Comparison of ENCODE assay signal across 9 cellular contexts in genomic region chr17:309361-309888, GRCh38. TPM values are rescaled to one million over a fixed set of nuclear protein-coding genes. Genes with fewer than 3 reads are reported as not detected.
DNase-seq lines count a peak whose midpoint lies in the region; ATAC-seq and TF ChIP-seq lines count a peak whose summit lies in the region.
"Had no signal": no experiment of that assay in that cellular context is flagged by ENCODE, and none has a peak within 500 bp of the region (broad histone marks: within the 10 kb centered on the region; RNA-seq: fewer than 3 reads in every experiment).

No MANE protein-coding gene starts in this region.

- no peak overlapping the region for H3K4me3 ChIP-seq in left ventricle myocardium inferior
- no peak overlapping the region for H3K4me3 ChIP-seq in stomach

- WGBS in stomach, 5 donors = 67 to 83% (median 79%) methylated on average over 2 to 12 of the region's 12 CpGs

- H3K9me3 ChIP-seq in T-helper 17 cell (ENCODE audit: control insufficient read depth, low read length, poor library complexity, severe bottlenecking) (no peaks in the 10 kb centered on the region), left ventricle myocardium inferior (replicated peaks) (no peaks in the 10 kb centered on the region), stomach (no peaks in the 10 kb centered on the region)

- no peaks in the 10 kb centered on the region for H3K27me3 Mint-ChIP-seq in T-helper 17 cell
- no peaks in the 10 kb centered on the region for H3K27me3 Mint-ChIP-seq in effector memory CD8-positive, alpha-beta T cell

- H3K4me1 Mint-ChIP-seq in T-helper 17 cell = peaks cover 3% of the 10 kb centered on the region
- H3K4me1 Mint-ChIP-seq in effector memory CD8-positive, alpha-beta T cell (ENCODE audit: low read depth in 2 of 2) = peaks cover 1 to 6% of the 10 kb centered on the region in 2 donors

- H3K9me3 Mint-ChIP-seq in effector memory CD8-positive, alpha-beta T cell = no peaks in the 10 kb centered on the region

- intact Hi-C loops in left ventricle myocardium inferior (cut with micrococcal nuclease) = no loop called here
- intact Hi-C loops in stomach (cut with DNase I; ENCODE audit: low total_unique reads) = no loop called here

- no peak for TF ChIP-seq EP300 in stomach (IDR thresholded peaks at IDR 0.05)

- TF ChIP-seq CTCF in left ventricle myocardium inferior (IDR thresholded peaks at IDR 0.05; ENCODE audit: borderline replicate concordance) = peak; percentile 60
- peak in 3 of 7 experiments; percentile 22 to 33 (median 25) for TF ChIP-seq CTCF in stomach (IDR thresholded peaks at IDR 0.05)

- no peak for TF ChIP-seq POLR2A in stomach (IDR thresholded peaks at IDR 0.05)

- H3K36me3 ChIP-seq in left ventricle myocardium inferior (no peaks in the 10 kb centered on the region), stomach (peaks cover 0 to 29% (median 5%) of the 10 kb centered on the region in 4 donors)

- H3K27ac ChIP-seq in left ventricle myocardium inferior (replicated peaks) (no peak overlapping the region), stomach (no peak overlapping the region)

- H3K27me3 ChIP-seq in left ventricle myocardium inferior (ENCODE audit: low read depth) (peaks cover 36% of the 10 kb centered on the region), stomach (no peaks in the 10 kb centered on the region)

- no peak overlapping the region for H3K27ac Mint-ChIP-seq in T-helper 17 cell
- no peak overlapping the region for H3K27ac Mint-ChIP-seq in effector memory CD8-positive, alpha-beta T cell

- peak; percentile 10 for DNase-seq in activated CD4-positive, alpha-beta T cell treated with anti-CD3 and anti-CD28 coated beads, Interleukin-2, amount 50 U/mL, for 1 hour
- no peak for DNase-seq in activated CD4-positive, alpha-beta T cell treated with anti-CD3 and anti-CD28 coated beads for 4 hours
- DNase-seq in T-helper 17 cell (no peak), left ventricle myocardium inferior (no peak), NOMO-1 treated with DMSO at 0.1 percent for 48 hours (lab: John Stamatoyannopoulos, UW; ENCODE audit: unreplicated experiment) (no peak), stomach (no peak)
- DNase-seq in stimulated activated naive CD8-positive, alpha-beta T cell treated with anti-CD3 and anti-CD28 coated beads, Interleukin-15, Interleukin-2, amounts not matched to agents 100 U/mL and 50 U/mL, for 24 hours = peak; percentile 40
- DNase-seq in effector memory CD8-positive, alpha-beta T cell = no peak
- DNase-seq: SHP77 had no signal

- no peaks in the 10 kb centered on the region for H3K36me3 Mint-ChIP-seq in T-helper 17 cell (ENCODE audit: low read depth)
- no peaks in the 10 kb centered on the region for H3K36me3 Mint-ChIP-seq in effector memory CD8-positive, alpha-beta T cell (ENCODE audit: insufficient read depth)

- H3K4me3 Mint-ChIP-seq in T-helper 17 cell = no peak overlapping the region
- no peak overlapping the region for H3K4me3 Mint-ChIP-seq in effector memory CD8-positive, alpha-beta T cell

- H3K4me1 ChIP-seq in left ventricle myocardium inferior (peaks cover 13% of the 10 kb centered on the region), stomach (peaks cover 0 to 4% (median 0%) of the 10 kb centered on the region in 4 donors)

- ATAC-seq in T-helper 17 cell = peak; percentile 27
- peak; percentile 45 for ATAC-seq in stimulated activated naive CD8-positive, alpha-beta T cell treated with anti-CD3 and anti-CD28 coated beads, Interleukin-15, Interleukin-2, amounts not matched to agents 100 U/mL and 50 U/mL, for 24 hours
- no peak for ATAC-seq in effector memory CD8-positive, alpha-beta T cell (replicated peaks)

RNA-seq across cellular contexts. Expression of gene RPH3AL, which starts 43.2 kb away (rescaled TPM):
- total RNA-seq in T-helper 17 cell (1 to 10 TPM; 1.3 to 3.5 TPM), left ventricle myocardium inferior (4.0 TPM), stomach (10 to 100 TPM in 3 of 5 donors, 1 to 10 TPM in 2; 4.9 to 38.5 (median 16.0) TPM)
- polyA plus RNA-seq in stomach = 10 to 100 TPM in 2 of 3 donors, 1 to 10 TPM in 1; 5.1 to 20.0 (median 18.9) TPM

Comparison
In these comparisons a context has a peak if more than half of its experiments do, and no peak if none do; other contexts are left out.
1. DNase-seq: peak in activated CD4-positive, alpha-beta T cell treated with anti-CD3 and anti-CD28 coated beads, Interleukin-2, amount 50 U/mL, for 1 hour (single experiment) and stimulated activated naive CD8-positive, alpha-beta T cell treated with anti-CD3 and anti-CD28 coated beads, Interleukin-15, Interleukin-2, amounts not matched to agents 100 U/mL and 50 U/mL, for 24 hours (single experiment); none in activated CD4-positive, alpha-beta T cell treated with anti-CD3 and anti-CD28 coated beads for 4 hours (0 of 2), T-helper 17 cell (0 of 3), left ventricle myocardium inferior (single experiment), effector memory CD8-positive, alpha-beta T cell (0 of 3), NOMO-1 treated with DMSO at 0.1 percent for 48 hours (single experiment) and stomach (single experiment).